ENCODE assay signal across 8 cellular contexts in genomic region chr10:93495654-93496321, GRCh38. TPM values are rescaled to one million over a fixed set of nuclear protein-coding genes. Genes with fewer than 3 reads are reported as not detected.
DNase-seq lines count a peak whose midpoint lies in the region; ATAC-seq and TF ChIP-seq lines count a peak whose summit lies in the region.

No MANE protein-coding gene starts in this region.

- H3K27ac Mint-ChIP-seq in T-helper 2 cell treated with Interferon-gamma antibody and Interleukin-4, amounts not matched to agents 5 μg/mL and 100 μg/mL, for 36 hours = peak overlapping the region; percentile 90
- peak overlapping the region; percentile 75 for H3K27ac Mint-ChIP-seq in nephron progenitor cell

- DNase-seq in NCI-H2227 (lab: John Stamatoyannopoulos, UW; ENCODE audit: unreplicated experiment) (peak; percentile 53), NCI-H2227 treated with DMSO at 0.1 percent for 48 hours (lab: John Stamatoyannopoulos, UW) (no peak), epithelial cell of proximal tubule (ENCODE audit: low read depth) (no peak), nephron progenitor cell (no peak), HuH-7.5 (ENCODE audit: low spot score) (no peak)
- DNase-seq in Jurkat, Clone E6-1 (ENCODE audit: low read depth, low spot score) = no peak
- no peak for DNase-seq in T-helper 2 cell treated with Interferon-gamma antibody and Interleukin-4, amounts not matched to agents 5 μg/mL and 100 μg/mL, for 36 hours (ENCODE audit: low spot score)

- ATAC-seq in GM21825 (IDR thresholded peaks at IDR 0.05; ENCODE audit: unreplicated experiment) = peak; percentile 13

- peaks cover 42% of the 10 kb centered on the region for H3K4me1 Mint-ChIP-seq in T-helper 2 cell treated with Interferon-gamma antibody and Interleukin-4, amounts not matched to agents 5 μg/mL and 100 μg/mL, for 36 hours (ENCODE audit: low read depth)
- H3K4me1 Mint-ChIP-seq in nephron progenitor cell = peaks cover 50% of the 10 kb centered on the region

- TF ChIP-seq CTCF in epithelial cell of proximal tubule (conservative IDR thresholded peaks at IDR 0.05; ENCODE audit: low read depth, low read length) (no peak), nephron progenitor cell (IDR thresholded peaks at IDR 0.05) (no peak)

- peak overlapping the region; percentile 92 for H3K4me3 Mint-ChIP-seq in T-helper 2 cell treated with Interferon-gamma antibody and Interleukin-4, amounts not matched to agents 5 μg/mL and 100 μg/mL, for 36 hours
- peak overlapping the region; percentile 96 for H3K4me3 Mint-ChIP-seq in nephron progenitor cell

- no peaks in the 10 kb centered on the region for H3K9me3 Mint-ChIP-seq in T-helper 2 cell treated with Interferon-gamma antibody and Interleukin-4, amounts not matched to agents 5 μg/mL and 100 μg/mL, for 36 hours
- no peaks in the 10 kb centered on the region for H3K9me3 Mint-ChIP-seq in nephron progenitor cell

- no peaks in the 10 kb centered on the region for H3K27me3 Mint-ChIP-seq in T-helper 2 cell treated with Interferon-gamma antibody and Interleukin-4, amounts not matched to agents 5 μg/mL and 100 μg/mL, for 36 hours (ENCODE audit: low read depth)
- H3K27me3 Mint-ChIP-seq in nephron progenitor cell (ENCODE audit: low read depth, poor library complexity) = peaks cover 3% of the 10 kb centered on the region

- H3K36me3 Mint-ChIP-seq in T-helper 2 cell treated with Interferon-gamma antibody and Interleukin-4, amounts not matched to agents 5 μg/mL and 100 μg/mL, for 36 hours (ENCODE audit: low read depth) = peaks cover 20% of the 10 kb centered on the region
- H3K36me3 Mint-ChIP-seq in nephron progenitor cell (ENCODE audit: low read depth) = peaks cover 9% of the 10 kb centered on the region

- peak overlapping the region; percentile 72 for H3K4me3 ChIP-seq in Jurkat, Clone E6-1 (ENCODE audit: low read length)
- H3K4me3 ChIP-seq in epithelial cell of proximal tubule (ENCODE audit: low read depth, low read length) = peak overlapping the region; percentile 84

RNA-seq across cellular contexts. Expression of gene CEP55, which starts 0.6 kb away (rescaled TPM):
- polyA plus RNA-seq in Jurkat, Clone E6-1 (2012; ENCODE audit: insufficient read depth, insufficient read length) = 75.7 TPM
- total RNA-seq in epithelial cell of proximal tubule = 73.2 and 115 TPM in 2 replicates

RNA-seq across cellular contexts. Expression of gene MYOF, which starts 13.7 kb away (rescaled TPM):
- not detected for polyA plus RNA-seq in Jurkat, Clone E6-1 (2012; ENCODE audit: insufficient read depth, insufficient read length)
- 185 and 208 TPM in 2 replicates for total RNA-seq in epithelial cell of proximal tubule
